In genomic region chr1:12290828-12291227, GRCh38 we compare ENCODE assay signal across 26 cellular contexts.
"Had no signal": no experiment of that assay in that cellular context is flagged by ENCODE, and none has a peak within 500 bp of the region (broad histone marks: within the 10 kb centered on the region; RNA-seq: fewer than 3 reads in every experiment).

No MANE protein-coding gene starts in this region.

- H2AFZ ChIP-seq: parathyroid adenoma had no signal

- H3K27ac ChIP-seq: ovary, parathyroid adenoma, psoas muscle, right lobe of liver, sigmoid colon, stomach, thoracic aorta, thyroid gland, tibial nerve, upper lobe of left lung, vagina had no signal

- ATAC-seq: naive thymus-derived CD8-positive, alpha-beta T cell; natural killer cell treated with Interleukin-12 subunit alpha and Interleukin-12 subunit beta and Interleukin-15 and Interleukin-18, amount 100 ng/mL, for 72 hours; psoas muscle; right lobe of liver; stimulated activated effector memory CD8-positive, alpha-beta T cell treated with anti-CD3 and anti-CD28 coated beads, Interleukin-12 subunit alpha, Interleukin-12 subunit beta, amount 100 ng/mL, for 72 hours; stimulated activated naive B cell treated with anti-CD40 and anti-IgM and Interleukin-4, amounts not matched to agents 10 μg/mL and 1 μg/mL and 100 μg/mL, for 72 hours had no signal

- FAIRE-seq: small intestine, urothelium cell line had no signal

- H3K36me3 ChIP-seq: ovary had no signal

- H3K9ac ChIP-seq: parathyroid adenoma had no signal

- H3K9me3 ChIP-seq: ovary, psoas muscle, right lobe of liver, sigmoid colon, stomach, thoracic aorta, thyroid gland, tibial nerve, upper lobe of left lung, vagina had no signal

- H3K4me1 ChIP-seq: parathyroid adenoma, psoas muscle, right lobe of liver, sigmoid colon, stomach, upper lobe of left lung, vagina had no signal

- H3K27me3 ChIP-seq: ovary, right lobe of liver, sigmoid colon, stomach, thyroid gland, tibial nerve, upper lobe of left lung, vagina had no signal

- DNase-seq: naive thymus-derived CD8-positive, alpha-beta T cell; nephron progenitor cell; occipital lobe; ovary; posterior cingulate gyrus; psoas muscle; right lobe of liver; sigmoid colon; small intestine; stimulated activated CD4-positive, alpha-beta T cell treated with anti-CD3 and anti-CD28 coated beads, Interleukin-15, amount 100 ng/mL, for 24 hours; stimulated activated CD4-positive, alpha-beta T cell treated with anti-CD3 and anti-CD28 coated beads, Interleukin-2, amount 100 ng/mL, for 24 hours; stimulated activated CD4-positive, alpha-beta T cell treated with anti-CD3 and anti-CD28 coated beads, Interleukin-2, amount 100 ng/mL, for 48 hours; stimulated activated CD4-positive, alpha-beta T cell treated with anti-CD3 and anti-CD28 coated beads, Interleukin-4, amount 100 ng/mL, for 24 hours; stimulated activated naive B cell treated with anti-CD40 and anti-IgM and Interleukin-4, amounts not matched to agents 10 μg/mL and 1 μg/mL and 100 μg/mL, for 72 hours; stimulated activated naive CD4-positive, alpha-beta T cell treated with Interleukin-2 at 50 U/mL for 16 hours; stomach; thyroid gland; trophoblast cell; upper lobe of left lung had no signal

- H3K4me3 ChIP-seq: ovary, psoas muscle, right lobe of liver, sigmoid colon, stomach, thoracic aorta, thyroid gland, tibial nerve, upper lobe of left lung, vagina had no signal
